9 cellular contexts compared by ENCODE assay signal in the genomic region with DNA sequence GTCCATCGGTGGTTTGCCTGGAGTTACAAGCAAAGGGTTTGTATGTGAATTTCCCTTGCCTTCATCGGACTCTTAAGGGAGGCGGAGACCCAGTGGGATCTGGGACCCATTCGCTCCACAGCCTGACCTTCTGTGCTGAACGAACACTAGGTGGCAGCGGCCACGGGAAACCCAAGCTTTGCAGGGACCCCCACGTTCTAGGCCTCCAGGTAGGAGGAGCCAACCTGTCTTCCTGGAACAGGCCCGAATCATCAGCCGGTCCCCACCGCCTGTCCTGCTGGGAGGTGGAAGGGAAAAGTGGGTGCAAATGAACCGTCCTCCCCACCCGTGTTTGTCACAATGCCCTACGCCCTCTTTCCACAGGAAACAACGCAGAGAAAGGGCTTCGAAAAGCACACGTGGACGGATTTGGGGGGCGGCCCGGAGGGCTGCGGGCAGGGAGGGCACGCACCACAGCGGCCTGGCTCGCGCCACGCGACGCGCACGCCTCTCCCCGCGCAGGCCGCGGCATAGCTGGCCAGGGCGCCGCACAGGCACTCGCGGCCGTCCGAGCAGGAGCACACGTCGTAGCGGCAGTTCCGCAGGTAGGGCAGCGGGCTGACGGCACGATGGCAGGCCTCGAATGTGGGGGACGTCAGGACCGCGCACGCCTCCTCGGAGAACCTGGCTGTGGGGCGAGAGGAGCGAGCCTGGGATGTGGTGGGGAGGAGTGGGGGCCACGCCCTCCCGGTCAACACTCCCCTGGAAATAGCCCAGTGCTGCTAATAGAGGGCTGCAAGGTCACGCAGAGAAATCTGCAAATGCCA.
DNase-seq lines count a peak whose midpoint lies in the region; ATAC-seq and TF ChIP-seq lines count a peak whose summit lies in the region.
"Had no signal": no experiment of that assay in that cellular context is flagged by ENCODE, and none has a peak within 500 bp of the region (broad histone marks: within the 10 kb centered on the region; RNA-seq: fewer than 3 reads in every experiment).

No MANE protein-coding gene starts in this region.

- TF ChIP-seq CTCF in Peyer's patch (IDR thresholded peaks at IDR 0.05) (peak in 4 of 6 experiments; percentile 21 to 36 (median 32)), epithelial cell of proximal tubule (conservative IDR thresholded peaks at IDR 0.05; ENCODE audit: low read depth, low read length) (peak; percentile 48)

- H3K9ac ChIP-seq in skeletal muscle satellite cell (ENCODE audit: low read depth, low read length) = no peak overlapping the region

- H3K4me1 ChIP-seq in Peyer's patch (peaks cover 0 to 10% (median 2%) of the 10 kb centered on the region in 4 donors), skeletal muscle satellite cell (ENCODE audit: control insufficient read depth, insufficient read depth, low read length) (peaks cover 17% of the 10 kb centered on the region)
- H3K4me1 ChIP-seq: SJCRH30 had no signal

- peak overlapping the region; percentile 61 for H3K4me2 ChIP-seq in skeletal muscle satellite cell (ENCODE audit: low read length)

- peak overlapping the region; percentile 48 for H3K4me3 ChIP-seq in H7 (ENCODE audit: insufficient read depth, low read depth, low read length)
- H3K4me3 ChIP-seq in Peyer's patch = peak overlapping the region; percentile 9 to 39 (median 24)
- no peak overlapping the region for H3K4me3 ChIP-seq in epithelial cell of proximal tubule (ENCODE audit: low read depth, low read length)
- no peak overlapping the region for H3K4me3 ChIP-seq in skeletal muscle satellite cell (ENCODE audit: low read length)
- H3K4me3 ChIP-seq: SJCRH30 had no signal

- H3K27me3 ChIP-seq in H7 (ENCODE audit: control insufficient read depth, insufficient read depth, low read length) (no peaks in the 10 kb centered on the region), Peyer's patch (no peaks in the 10 kb centered on the region), skeletal muscle satellite cell (ENCODE audit: control insufficient read depth, insufficient read depth, low read length) (peaks cover 11% of the 10 kb centered on the region)

- H3K36me3 ChIP-seq in H7 (replicated peaks; ENCODE audit: control insufficient read depth, insufficient read depth, low read length) (no peaks in the 10 kb centered on the region), Peyer's patch (no peaks in the 10 kb centered on the region), skeletal muscle satellite cell (ENCODE audit: insufficient read depth, low read length) (no peaks in the 10 kb centered on the region)
- H3K36me3 ChIP-seq: SJCRH30 had no signal

- ATAC-seq in HG03354 (IDR thresholded peaks at IDR 0.05; ENCODE audit: poor library complexity, severe bottlenecking, unreplicated experiment) (no peak), HG03378 (IDR thresholded peaks at IDR 0.05; ENCODE audit: unreplicated experiment) (no peak)

- DNase-seq in H7 (peak; percentile 86), Peyer's patch (peak in 1 of 3 donors; percentile 57), epithelial cell of proximal tubule (ENCODE audit: low read depth) (no peak), KG1 (lab: John Stamatoyannopoulos, UW) (no peak)
- DNase-seq in activated CD4-positive, alpha-beta T cell treated with anti-CD3 and anti-CD28 coated beads, Interleukin-2, amount 50 U/mL, for 1 hour = no peak

- H3K9me3 ChIP-seq in Peyer's patch = no peaks in the 10 kb centered on the region
- no peaks in the 10 kb centered on the region for H3K9me3 ChIP-seq in skeletal muscle satellite cell (replicated peaks; ENCODE audit: low read length)
- H3K9me3 ChIP-seq: SJCRH30 had no signal

- no peak for TF ChIP-seq POLR2A in Peyer's patch (IDR thresholded peaks at IDR 0.05)

- H3K27ac ChIP-seq in Peyer's patch = no peak overlapping the region
- H3K27ac ChIP-seq: SJCRH30 had no signal

Comparison
In these comparisons a context has a peak if more than half of its experiments do, and no peak if none do; other contexts are left out.
1. H3K4me3 ChIP-seq: peak in H7 (single experiment) and Peyer's patch (4 of 4); none in epithelial cell of proximal tubule (single experiment) and skeletal muscle satellite cell (single experiment).